8 cellular contexts compared by ENCODE assay signal in the genomic region with DNA sequence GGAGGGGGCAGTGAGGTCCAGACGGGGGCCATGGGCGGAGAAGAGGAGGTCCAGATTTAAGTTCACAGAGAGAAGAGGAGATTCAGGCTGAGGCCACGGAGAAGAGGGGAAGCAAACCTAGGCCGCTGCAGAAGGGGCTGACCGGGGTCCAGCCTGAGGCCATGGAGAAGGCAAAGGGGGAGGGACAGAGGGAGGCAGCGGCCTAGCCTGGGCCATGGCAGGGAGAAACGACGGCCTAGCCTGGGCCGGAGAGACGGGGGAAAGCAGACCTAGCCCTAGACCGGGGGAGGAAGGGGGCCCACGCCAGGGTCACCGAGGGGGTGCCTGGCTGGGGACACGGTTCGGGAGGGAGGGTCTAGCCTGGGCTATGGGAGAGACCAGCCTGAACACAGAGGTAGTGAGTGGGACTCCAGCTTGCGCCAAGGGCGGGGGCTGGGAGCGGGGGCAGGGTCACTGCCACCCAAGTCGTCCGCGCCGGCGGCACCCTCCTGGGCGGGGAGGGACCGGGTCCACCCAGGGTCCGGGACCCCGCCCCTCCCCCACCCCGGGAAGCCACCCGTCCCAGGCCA. TPM values are rescaled to one million over a fixed set of nuclear protein-coding genes. Genes with fewer than 3 reads are reported as not detected.
DNase-seq lines count a peak whose midpoint lies in the region; ATAC-seq and TF ChIP-seq lines count a peak whose summit lies in the region.

No MANE protein-coding gene starts in this region.

- H3K4me3 ChIP-seq in DND-41 (ENCODE audit: low read depth in 1 of 2, low read length in 2 of 2) (peak overlapping the region; percentile 54 to 65), ascending aorta (peak overlapping the region; percentile 96 to 99), iPS-20b (ENCODE audit: low read length) (peak overlapping the region; percentile 96), spleen (peak overlapping the region; percentile 76 to 99 (median 94))

- 0 to 1% (median 1%) methylated on average over 14 to 29 of the region's 29 CpGs for WGBS in spleen, 5 donors

- H3K36me3 ChIP-seq in DND-41 (ENCODE audit: insufficient read depth, low read length) (peaks cover 28% of the 10 kb centered on the region), ascending aorta (no peaks in the 10 kb centered on the region), iPS-20b (ENCODE audit: insufficient read depth, low read depth, low read length) (peaks cover 25% of the 10 kb centered on the region), spleen (peaks cover 0 to 42% (median 0%) of the 10 kb centered on the region in 6 donors)

- peaks cover 52% of the 10 kb centered on the region for H4K20me1 ChIP-seq in DND-41 (ENCODE audit: insufficient read depth, low read length)

- no peak for DNase-seq in DND-41
- peak in 1 of 2 donors; percentile 70 for DNase-seq in ascending aorta (ENCODE audit: low spot score in 2 of 2)
- no peak for DNase-seq in spleen
- no peak for DNase-seq in NCI-H187 treated with DMSO at 0.1 percent for 48 hours (lab: John Stamatoyannopoulos, UW)
- no peak for DNase-seq in Ammon's horn (ENCODE audit: low spot score)

- H2AFZ ChIP-seq in DND-41 (ENCODE audit: low read depth, low read length), result peak overlapping the region; percentile 49; the same call in 1 of the 2 replicates

- H3K4me1 ChIP-seq in DND-41 (ENCODE audit: insufficient read depth, low read length) (peaks cover 47% of the 10 kb centered on the region), ascending aorta (peaks cover 22 to 54% of the 10 kb centered on the region in 2 donors), iPS-20b (ENCODE audit: insufficient read depth, low read length) (peaks cover 46% of the 10 kb centered on the region), spleen (peaks cover 58 to 83% (median 70%) of the 10 kb centered on the region in 6 donors)

- H3K79me2 ChIP-seq in DND-41 (ENCODE audit: insufficient read depth, low read length), result peaks cover 65% of the 10 kb centered on the region

- H3K27me3 Mint-ChIP-seq in IgD-negative memory B cell, result no peaks in the 10 kb centered on the region

- peak overlapping the region; percentile 87 to 97 (median 95) for H3K4me3 Mint-ChIP-seq in IgD-negative memory B cell

- peak overlapping the region; percentile 86 for H3K4me2 ChIP-seq in DND-41 (ENCODE audit: insufficient read depth, low read length)

- no peaks in the 10 kb centered on the region for H3K9me3 Mint-ChIP-seq in IgD-negative memory B cell

- peak overlapping the region; percentile 90 to 97 (median 97) for H3K27ac Mint-ChIP-seq in IgD-negative memory B cell

- no peak for TF ChIP-seq POLR2A in spleen (IDR thresholded peaks at IDR 0.05)

- no peaks in the 10 kb centered on the region for H3K36me3 Mint-ChIP-seq in IgD-negative memory B cell

- H3K27me3 ChIP-seq in DND-41 (ENCODE audit: insufficient read depth, low read length, poor library complexity) (no peaks in the 10 kb centered on the region), ascending aorta (no peaks in the 10 kb centered on the region), iPS-20b (ENCODE audit: insufficient read depth, low read length) (no peaks in the 10 kb centered on the region), spleen (replicated peaks in 1 of 7) (no peaks in the 10 kb centered on the region)

- TF ChIP-seq CTCF in DND-41 (IDR thresholded peaks at IDR 0.05; ENCODE audit: borderline replicate concordance, extremely low read depth, low read length, poor library complexity, severe bottlenecking) (no peak), ascending aorta (IDR thresholded peaks at IDR 0.05) (no peak), spleen (IDR thresholded peaks at IDR 0.05 in 8 of 11, conservative IDR thresholded peaks at IDR 0.05 in 3 of 11) (no peak)

- H3K9me3 ChIP-seq in DND-41 (ENCODE audit: insufficient read depth, low read length, severe bottlenecking) (no peaks in the 10 kb centered on the region), ascending aorta (no peaks in the 10 kb centered on the region), iPS-20b (ENCODE audit: insufficient read depth, low read depth, low read length) (no peaks in the 10 kb centered on the region), spleen (no peaks in the 10 kb centered on the region)

- H3K4me1 Mint-ChIP-seq in IgD-negative memory B cell, result peaks cover 38 to 51% (median 43%) of the 10 kb centered on the region in 3 donors

- intact Hi-C loops in ascending aorta (cut with DNase I) (loop anchor here (1.0 to 10.0 kb wide), 7 partner anchors 30 to 280 kb away; a partner anchor contains a TSS), spleen (cut with DNase I; ENCODE audit: low total_unique reads) (loop anchor here (10.0 kb wide), 1 partner anchor 110 kb away; a partner anchor contains a TSS)

- peak overlapping the region; percentile 74 for H3K9ac ChIP-seq in DND-41 (ENCODE audit: low read depth, low read length)
- peak overlapping the region; percentile 98 for H3K9ac ChIP-seq in iPS-20b (ENCODE audit: low read depth, low read length)

- peak overlapping the region; percentile 79 for H3K27ac ChIP-seq in DND-41 (ENCODE audit: low read length)
- H3K27ac ChIP-seq in ascending aorta, result peak overlapping the region; percentile 97 to 99
- peak overlapping the region; percentile 98 for H3K27ac ChIP-seq in iPS-20b (ENCODE audit: low read length)
- H3K27ac ChIP-seq in spleen, result peak overlapping the region; percentile 95 to 100 (median 98)

- ATAC-seq in DND-41 (ENCODE audit: insufficient read depth, low read depth) (peak; percentile 15), GM21529 (IDR thresholded peaks at IDR 0.05; ENCODE audit: unreplicated experiment) (peak; percentile 11)

RNA-seq across cellular contexts. Expression of a gene that starts 0.5 kb away (rescaled TPM):
- 419 TPM for polyA plus RNA-seq in IgD-negative memory B cell
- total RNA-seq in ascending aorta, result 102 TPM
- 100 to 1,000 TPM; 139 to 386 (median 302) TPM for total RNA-seq in spleen
- polyA plus RNA-seq in spleen, result 100 to 1,000 TPM; 221 to 281 (median 274) TPM
